In genomic region chr7:35430547-35431153, GRCh38 we compare ENCODE assay signal across 1 cellular context.
TF ChIP-seq lines count a peak whose summit lies in the region.

No MANE protein-coding gene starts in this region.

TF ChIP-seq in GM23338, 12 proteins besides CTCF, POLR2A, EP300 and RAD21 (continued from another document):
- TF ChIP-seq REST (IDR thresholded peaks at IDR 0.05; ENCODE audit: unreplicated experiment) = no peak
- no peak for TF ChIP-seq STAT1 (IDR thresholded peaks at IDR 0.05; ENCODE audit: unreplicated experiment)
- TF ChIP-seq EZH2phosphoT487 (IDR thresholded peaks at IDR 0.05; ENCODE audit: unreplicated experiment) = no peak
- TF ChIP-seq CREB1 (CRISPR knock-in tag; IDR thresholded peaks at IDR 0.05; ENCODE audit: low read depth) = no peak
